In the genomic region with DNA sequence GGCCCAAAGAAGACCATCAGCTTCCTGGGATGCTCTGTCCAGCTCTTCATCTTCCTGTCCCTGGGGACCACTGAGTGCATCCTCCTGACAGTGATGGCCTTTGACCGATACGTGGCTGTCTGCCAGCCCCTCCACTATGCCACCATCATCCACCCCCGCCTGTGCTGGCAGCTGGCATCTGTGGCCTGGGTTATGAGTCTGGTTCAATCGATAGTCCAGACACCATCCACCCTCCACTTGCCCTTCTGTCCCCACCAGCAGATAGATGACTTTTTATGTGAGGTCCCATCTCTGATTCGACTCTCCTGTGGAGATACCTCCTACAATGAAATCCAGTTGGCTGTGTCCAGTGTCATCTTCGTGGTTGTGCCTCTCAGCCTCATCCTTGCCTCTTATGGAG, we compare ENCODE assay signal across 1 cellular context.
TF ChIP-seq lines count a peak whose summit lies in the region.

No MANE protein-coding gene starts in this region.

TF ChIP-seq in HepG2, 621 proteins besides CTCF, POLR2A, EP300 and RAD21:
- no peak for TF ChIP-seq ZMYM4 (CRISPR knock-in tag; IDR thresholded peaks at IDR 0.05)
